ENCODE assay signal across 34 cellular contexts in genomic region chr17:45845376-45846185, GRCh38. TPM values are rescaled to one million over a fixed set of nuclear protein-coding genes. Genes with fewer than 3 reads are reported as not detected.
"Had no signal": no experiment of that assay in that cellular context is flagged by ENCODE, and none has a peak within 500 bp of the region (broad histone marks: within the 10 kb centered on the region; RNA-seq: fewer than 3 reads in every experiment).

No MANE protein-coding gene starts in this region.

- H3K9me3 Mint-ChIP-seq: activated CD8-positive, alpha-beta T cell treated with anti-CD3 and anti-CD28 coated beads for 36 hours; activated naive CD4-positive, alpha-beta T cell treated with anti-CD3 and anti-CD28 coated beads, Interleukin-2, amount 50 U/mL, for 72 hours; activated naive CD8-positive, alpha-beta T cell treated with anti-CD3 and anti-CD28 coated beads, Interleukin-2, amount 10 ng/mL, durations not matched to agents 7 days and 5 days; activated T-cell treated with anti-CD3 and anti-CD28 coated beads, Interleukin-2, amount 50 U/mL, for 4 hours; activated T-helper 17 cell treated with anti-CD3 and anti-CD28 coated beads, Interleukin-2, amount 50 U/mL, for 72 hours; brain; dendritic cell treated with granulocyte-macrophage colony-stimulating factor and Interleukin-4, amounts not matched to agents 40 ng/mL and 50 ng/mL, for 4 days; endodermal cell; WTC11 had no signal

- H3K4me1 ChIP-seq: ascending aorta, breast epithelium, foreskin keratinocyte had no signal

- H3K9me3 ChIP-seq: ascending aorta, breast epithelium, gastrocnemius medialis had no signal

- H3K27ac ChIP-seq: ascending aorta, breast epithelium, cardiac muscle cell, coronary artery, foreskin keratinocyte, gastrocnemius medialis, VCaP had no signal

- FAIRE-seq: TTC549 had no signal

- H3K36me3 ChIP-seq: ascending aorta, breast epithelium, cardiac muscle cell, gastrocnemius medialis had no signal

- H3K4me3 Mint-ChIP-seq: activated CD8-positive, alpha-beta T cell treated with anti-CD3 and anti-CD28 coated beads for 36 hours; activated naive CD8-positive, alpha-beta T cell treated with anti-CD3 and anti-CD28 coated beads, Interleukin-2, amount 10 ng/mL, durations not matched to agents 7 days and 5 days; activated T-cell treated with anti-CD3 and anti-CD28 coated beads, Interleukin-2, amount 50 U/mL, for 4 hours; activated T-helper 17 cell treated with anti-CD3 and anti-CD28 coated beads, Interleukin-2, amount 50 U/mL, for 72 hours; brain; dendritic cell treated with granulocyte-macrophage colony-stimulating factor and Interleukin-4, amounts not matched to agents 40 ng/mL and 50 ng/mL, for 4 days; endodermal cell; WTC11 had no signal

- ATAC-seq: activated CD8-positive, alpha-beta T cell treated with anti-CD3 and anti-CD28 coated beads for 36 hours; activated naive CD4-positive, alpha-beta T cell treated with anti-CD3 and anti-CD28 coated beads, Interleukin-2, amount 50 U/mL, for 72 hours; activated T-cell treated with anti-CD3 and anti-CD28 coated beads, Interleukin-2, amount 50 U/mL, for 4 hours; activated T-helper 17 cell treated with anti-CD3 and anti-CD28 coated beads, Interleukin-2, amount 50 U/mL, for 72 hours; foreskin keratinocyte; gastrocnemius medialis; WTC11 had no signal

- H3K27ac Mint-ChIP-seq: activated CD8-positive, alpha-beta T cell treated with anti-CD3 and anti-CD28 coated beads for 36 hours; activated naive CD4-positive, alpha-beta T cell treated with anti-CD3 and anti-CD28 coated beads, Interleukin-2, amount 50 U/mL, for 72 hours; activated naive CD8-positive, alpha-beta T cell treated with anti-CD3 and anti-CD28 coated beads, Interleukin-2, amount 10 ng/mL, durations not matched to agents 7 days and 5 days; activated T-helper 17 cell treated with anti-CD3 and anti-CD28 coated beads, Interleukin-2, amount 50 U/mL, for 72 hours; brain; dendritic cell treated with granulocyte-macrophage colony-stimulating factor and Interleukin-4, amounts not matched to agents 40 ng/mL and 50 ng/mL, for 4 days; endodermal cell; WTC11 had no signal

- H3K4me3 ChIP-seq: ascending aorta, breast epithelium, cardiac muscle cell, coronary artery, dorsolateral prefrontal cortex, gastrocnemius medialis had no signal

- H3K36me3 Mint-ChIP-seq: activated naive CD4-positive, alpha-beta T cell treated with anti-CD3 and anti-CD28 coated beads, Interleukin-2, amount 50 U/mL, for 72 hours; activated naive CD8-positive, alpha-beta T cell treated with anti-CD3 and anti-CD28 coated beads, Interleukin-2, amount 10 ng/mL, durations not matched to agents 7 days and 5 days; brain; WTC11 had no signal

- H3K27me3 Mint-ChIP-seq: activated CD8-positive, alpha-beta T cell treated with anti-CD3 and anti-CD28 coated beads for 36 hours; activated T-helper 17 cell treated with anti-CD3 and anti-CD28 coated beads, Interleukin-2, amount 50 U/mL, for 72 hours; dendritic cell treated with granulocyte-macrophage colony-stimulating factor and Interleukin-4, amounts not matched to agents 40 ng/mL and 50 ng/mL, for 4 days had no signal

- H3K27me3 ChIP-seq: ascending aorta, breast epithelium, cardiac muscle cell, dorsolateral prefrontal cortex, gastrocnemius medialis had no signal

- DNase-seq: activated CD4-positive, alpha-beta T cell treated with anti-CD3 and anti-CD28 coated beads for 1 hour; activated CD4-positive, alpha-beta T cell treated with anti-CD3 and anti-CD28 coated beads for 4 hours; activated CD4-positive, alpha-beta T cell treated with anti-CD3 and anti-CD28 coated beads, Interleukin-2, amount 50 U/mL, for 1 hour; activated CD4-positive, alpha-beta T cell treated with anti-CD3 and anti-CD28 coated beads, Interleukin-2, amount 50 U/mL, for 48 hours; activated CD8-positive, alpha-beta memory T cell treated with anti-CD3 and anti-CD28 coated beads for 24 hours; activated CD8-positive, alpha-beta T cell treated with anti-CD3 and anti-CD28 coated beads for 36 hours; activated effector memory CD4-positive, alpha-beta T cell treated with Interleukin-2 at 50 U/mL for 16 hours; activated gamma-delta T cell treated with Interleukin-2 at 50 U/mL for 16 hours; activated naive CD4-positive, alpha-beta T cell treated with Interleukin-2 at 50 U/mL for 16 hours; activated naive CD8-positive, alpha-beta T cell treated with anti-CD3 and anti-CD28 coated beads, Interleukin-2, amount 10 ng/mL, durations not matched to agents 7 days and 5 days; activated T-cell treated with anti-CD3 and anti-CD28 coated beads, Interleukin-2, amount 50 U/mL, for 4 hours; central memory CD4-positive, alpha-beta T cell; cerebellar nuclear complex; dorsolateral prefrontal cortex; effector memory CD4-positive, alpha-beta T cell; endodermal cell; foreskin keratinocyte; gastrocnemius medialis; glutamatergic neuron; T-helper 2 cell had no signal

- H3K4me1 Mint-ChIP-seq: activated naive CD8-positive, alpha-beta T cell treated with anti-CD3 and anti-CD28 coated beads, Interleukin-2, amount 10 ng/mL, durations not matched to agents 7 days and 5 days; activated T-helper 17 cell treated with anti-CD3 and anti-CD28 coated beads, Interleukin-2, amount 50 U/mL, for 72 hours; endodermal cell; WTC11 had no signal

RNA-seq across cellular contexts. Expression of gene SPPL2C, which starts 0.9 kb away (rescaled TPM):
- total RNA-seq: activated CD8-positive, alpha-beta T cell treated with anti-CD3 and anti-CD28 coated beads for 36 hours; activated naive CD4-positive, alpha-beta T cell treated with anti-CD3 and anti-CD28 coated beads, Interleukin-2, amount 50 U/mL, for 72 hours; activated naive CD8-positive, alpha-beta T cell treated with anti-CD3 and anti-CD28 coated beads, Interleukin-2, amount 10 ng/mL, durations not matched to agents 7 days and 5 days; activated T-cell treated with anti-CD3 and anti-CD28 coated beads, Interleukin-2, amount 50 U/mL, for 4 hours; activated T-helper 17 cell treated with anti-CD3 and anti-CD28 coated beads, Interleukin-2, amount 50 U/mL, for 72 hours; ascending aorta; breast epithelium; endodermal cell; epithelial cell of proximal tubule; esophagus mucosa; foreskin keratinocyte; gastrocnemius medialis; T-helper 1 cell treated with Interleukin-12 subunit alpha and Interleukin-12 subunit beta and Interleukin-4 antibody, amounts not matched to agents 30 ng/mL and 1 ng/mL, for 36 hours; WTC11 had no signal
- polyA plus RNA-seq: cardiac muscle cell, foreskin keratinocyte had no signal
